8 cellular contexts compared by ENCODE assay signal in the genomic region with DNA sequence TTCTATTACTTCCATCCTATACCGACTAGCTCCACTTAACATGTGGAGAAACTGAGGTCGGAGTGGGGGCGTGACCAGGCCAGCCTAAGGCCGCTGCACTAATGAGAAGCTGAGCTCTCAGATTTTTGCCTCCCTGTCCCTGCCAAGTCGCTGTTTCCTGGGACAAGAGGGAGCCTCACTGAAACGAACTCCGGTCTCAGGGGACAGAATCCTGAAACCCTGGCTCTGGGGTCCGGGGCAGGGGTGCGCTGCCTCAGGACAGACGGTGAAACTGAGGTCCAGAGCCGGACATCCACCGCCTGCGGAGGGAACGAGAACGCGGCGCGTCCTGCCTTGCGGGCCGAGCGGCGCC. TPM values are rescaled to one million over a fixed set of nuclear protein-coding genes. Genes with fewer than 3 reads are reported as not detected.
A peak's percentile ranks its signal among the peaks of the same experiment; 100 is the strongest.
DNase-seq lines count a peak whose midpoint lies in the region; ATAC-seq, FAIRE-seq and TF ChIP-seq lines count a peak whose summit lies in the region.

No MANE protein-coding gene starts in this region.

- H3K27me3 ChIP-seq in Caco-2 (replicated peaks; ENCODE audit: control insufficient read depth, insufficient read depth, low read length) (no peaks in the 10 kb centered on the region; the same call in 1 of the 2 replicates), pancreas (no peaks in the 10 kb centered on the region)

- no peak overlapping the region for H3K27ac Mint-ChIP-seq in Caco-2 (ENCODE audit: unreplicated experiment)

- POLR2A ChIA-PET in Caco-2 (lab: Charles Lee) = interaction anchor here (0.5 kb wide), 1 partner anchor 53 kb away, joined by 3 read pairs; no protein-coding TSS in a partner anchor

- DNase-seq in Caco-2 = no peak
- DNase-seq in SK-N-MC (ENCODE audit: low read depth, low spot score) = no peak
- DNase-seq in fibroblast of the aortic adventitia (ENCODE audit: low read depth) = no peak
- DNase-seq in pancreas = peak in 3 of 6 donors; percentile 3 to 39 (median 14)
- no peak for DNase-seq in GM19240 (ENCODE audit: insufficient read length, low spot score)
- DNase-seq in NCI-H2029 (lab: John Stamatoyannopoulos, UW) = no peak
- DNase-seq in NCI-H748 (lab: John Stamatoyannopoulos, UW; ENCODE audit: unreplicated experiment) = no peak
- no peak for DNase-seq in activated CD4-positive, alpha-beta T cell treated with anti-CD3 and anti-CD28 coated beads, Interleukin-2, amount 50 U/mL, for 48 hours

- H3K4me3 Mint-ChIP-seq in Caco-2 (ENCODE audit: unreplicated experiment) = peak overlapping the region; percentile 70

- no peak for FAIRE-seq in pancreas (lab: Jason Lieb, UNC)

- H3K36me3 ChIP-seq in Caco-2 (ENCODE audit: control insufficient read depth, insufficient read depth, low read length) (no peaks in the 10 kb centered on the region; the same call in 1 of the 2 replicates), SK-N-MC (ENCODE audit: insufficient read depth, low read length) (peaks cover 3% of the 10 kb centered on the region; the same call in 1 of the 2 replicates), pancreas (peaks cover 0 to 2% (median 0%) of the 10 kb centered on the region in 3 donors)

- peak overlapping the region; percentile 75 for H3K9ac ChIP-seq in SK-N-MC (ENCODE audit: insufficient read length)

- H3K4me1 ChIP-seq in Caco-2 (no peaks in the 10 kb centered on the region; the same call in 1 of the 2 replicates), pancreas (peaks cover 5 to 15% (median 12%) of the 10 kb centered on the region in 3 donors)

- CTCF ChIA-PET in Caco-2 (lab: Charles Lee) = no interaction called here

- H3K4me3 ChIP-seq in Caco-2 (ENCODE audit: low read depth, low read length) (peak overlapping the region; percentile 67), SK-N-MC (peak overlapping the region; percentile 80), fibroblast of the aortic adventitia (ENCODE audit: low read depth, low read length) (peak overlapping the region; percentile 61), pancreas (peak overlapping the region; percentile 35 to 66 (median 47))

- peaks cover 11% of the 10 kb centered on the region for H3K36me3 Mint-ChIP-seq in Caco-2 (ENCODE audit: insufficient read depth, unreplicated experiment)

- H3K9me3 ChIP-seq in Caco-2 (no peaks in the 10 kb centered on the region), SK-N-MC (ENCODE audit: low read depth, low read length) (no peaks in the 10 kb centered on the region), pancreas (no peaks in the 10 kb centered on the region)

- no peak overlapping the region for H3K27ac ChIP-seq in SK-N-MC
- peak overlapping the region; percentile 25 to 64 (median 46) for H3K27ac ChIP-seq in pancreas

- peak; percentile 28 to 51 (median 42) for ATAC-seq in pancreas

- peaks cover 7% of the 10 kb centered on the region for H3K4me1 Mint-ChIP-seq in Caco-2 (ENCODE audit: low read depth, unreplicated experiment)

- WGBS in pancreas, 2 donors = 5 to 9% methylated on average over 22 of the region's 22 CpGs

- no peaks in the 10 kb centered on the region for H3K9me3 Mint-ChIP-seq in Caco-2 (ENCODE audit: unreplicated experiment)

- no TSS peak for BruUV-seq in Caco-2 (replicated peaks; lab: Mats Ljungman, UMichigan)

- intact Hi-C loops in Caco-2 (cut with micrococcal nuclease; ENCODE audit: unreplicated experiment) (no loop called here), pancreas (cut with DNase I) (no loop called here)

- no peaks in the 10 kb centered on the region for H3K27me3 Mint-ChIP-seq in Caco-2 (ENCODE audit: insufficient read depth, unreplicated experiment)

- TF ChIP-seq CTCF in Caco-2 (IDR thresholded peaks at IDR 0.05; ENCODE audit: insufficient read depth in 1 of 2, low read depth in 1 of 2, low read length in 1 of 2, severe bottlenecking in 1 of 2, unreplicated experiment in 1 of 2) (no peak), fibroblast of the aortic adventitia (IDR thresholded peaks at IDR 0.05; ENCODE audit: insufficient read depth, low read length) (no peak), pancreas (IDR thresholded peaks at IDR 0.05) (no peak)

RNA-seq across cellular contexts. Expression of a gene that starts 0.2 kb away (rescaled TPM):
- total RNA-seq in Caco-2 (2022) (19.4 and 21.7 TPM in 2 replicates), fibroblast of the aortic adventitia (ENCODE audit: low replicate concordance) (10.8 and 31.0 TPM in 2 replicates), pancreas (10 to 100 TPM in 1 of 6 donors, 1 to 10 TPM in 5; 3.4 to 14.6 (median 7.7) TPM)
- 10 to 100 TPM in 1 of 2 donors, 1 to 10 TPM in 1; 8.8 to 11.2 TPM for polyA plus RNA-seq in pancreas

RNA-seq across cellular contexts. Expression of a gene that starts 31.0 kb away (rescaled TPM):
- total RNA-seq in Caco-2 (2022) = 3.2 and 3.7 TPM in 2 replicates
- not detected in 2 replicates for total RNA-seq in fibroblast of the aortic adventitia (ENCODE audit: low replicate concordance)
- total RNA-seq in pancreas = under 1 TPM in 4 of 6 donors, not detected in 2; 0.28 to 0.66 (median 0.51) TPM
- under 1 TPM in 1 of 2 donors, not detected in 1; 0.19 TPM for polyA plus RNA-seq in pancreas

RNA-seq across cellular contexts. Expression of a gene that starts 49.1 kb away (rescaled TPM):
- total RNA-seq in Caco-2 (2022) (54.9 and 57.6 TPM in 2 replicates), fibroblast of the aortic adventitia (ENCODE audit: low replicate concordance) (42.5 and 53.7 TPM in 2 replicates), pancreas (10 to 100 TPM; 17.6 to 40.8 (median 24.1) TPM)
- polyA plus RNA-seq in pancreas = 10 to 100 TPM; 17.4 to 34.5 TPM
